Comparison of ENCODE assay signal across 1 cellular context in the genomic region with DNA sequence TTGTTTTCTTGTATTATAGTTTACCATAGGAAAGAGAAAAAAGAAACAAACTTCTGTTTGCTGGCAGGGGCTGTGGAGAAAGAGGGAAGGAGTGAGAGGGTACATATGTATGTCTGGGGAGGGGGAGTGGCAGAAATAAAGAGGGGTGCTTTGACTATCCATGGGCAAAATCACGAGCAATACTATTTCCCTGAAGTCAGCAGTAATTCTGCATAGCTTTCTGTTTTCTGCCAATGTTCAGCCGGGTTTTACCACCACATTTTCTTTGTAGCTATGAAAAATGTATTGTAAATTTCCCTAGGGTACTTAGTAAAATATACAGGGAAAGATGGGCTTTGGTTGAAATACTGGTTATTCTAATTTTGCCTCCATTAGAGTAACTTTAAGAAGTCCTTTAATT.
TF ChIP-seq lines count a peak whose summit lies in the region.

No MANE protein-coding gene starts in this region.

TF ChIP-seq in HepG2, 621 proteins besides CTCF, POLR2A, EP300 and RAD21:
- TF ChIP-seq MAFF (IDR thresholded peaks at IDR 0.05; ENCODE audit: low read depth, low read length) (peak; percentile 72), TCF7 (IDR thresholded peaks at IDR 0.05; ENCODE audit: low read depth) (no peak), MAFK (conservative IDR thresholded peaks at IDR 0.05 in 1 of 2, IDR thresholded peaks at IDR 0.05 in 1 of 2; ENCODE audit: low read length in 2 of 2) (peak; percentile 52 to 81; a peak in 3 of 4 replicates)
